7 cellular contexts compared by ENCODE assay signal in the genomic region with DNA sequence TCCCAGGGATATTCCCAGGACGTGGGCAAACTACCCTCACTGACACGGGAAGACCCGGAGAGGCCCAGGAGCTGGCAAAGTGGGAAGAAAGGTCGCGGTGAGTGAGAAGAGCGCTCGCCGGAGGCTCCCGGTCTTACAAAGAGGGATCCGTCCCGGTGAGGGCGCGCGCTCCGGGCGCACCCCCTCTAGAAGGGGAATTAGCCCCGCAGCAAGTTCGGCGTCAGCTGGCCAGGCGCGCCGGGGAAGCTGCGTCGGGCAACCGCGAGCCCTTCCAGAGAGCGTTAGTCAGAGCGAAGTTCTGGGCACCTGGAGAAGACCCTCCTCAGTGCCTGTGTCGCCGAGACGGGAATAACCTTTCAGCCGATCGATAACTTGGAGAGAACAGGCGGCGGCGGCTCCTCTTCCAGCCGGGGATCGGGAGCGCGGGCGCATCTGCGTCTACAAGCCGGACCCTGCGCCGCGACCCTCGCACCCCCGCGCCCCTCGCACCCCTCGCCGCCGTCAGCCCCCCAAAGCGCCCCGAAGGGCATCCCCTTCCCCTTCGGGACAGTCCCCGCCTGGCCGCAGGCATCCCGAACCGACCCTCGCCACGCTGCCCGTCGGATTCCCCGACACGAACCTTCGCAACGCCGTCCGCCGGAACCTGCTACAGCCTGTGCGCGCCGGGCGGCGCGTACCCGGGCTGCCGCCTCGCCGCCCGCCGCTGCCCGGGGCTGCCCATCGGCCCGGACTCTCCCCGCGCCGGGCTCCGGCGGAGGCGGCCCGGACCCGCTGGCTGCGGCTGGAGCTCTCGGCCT. TPM values are rescaled to one million over a fixed set of nuclear protein-coding genes. Genes with fewer than 3 reads are reported as not detected.
A peak's percentile ranks its signal among the peaks of the same experiment; 100 is the strongest.
DNase-seq lines count a peak whose midpoint lies in the region; ATAC-seq and TF ChIP-seq lines count a peak whose summit lies in the region.

No MANE protein-coding gene starts in this region.

- H3K27ac Mint-ChIP-seq in activated T-cell treated with anti-CD3 and anti-CD28 coated beads, Interleukin-2, amount 50 U/mL, for 72 hours, result peak overlapping the region; percentile 93
- H3K27ac Mint-ChIP-seq in osteocyte (ENCODE audit: unreplicated experiment), result peak overlapping the region; percentile 90

- TF ChIP-seq CTCF in osteocyte (IDR thresholded peaks at IDR 0.05), result no peak

- H3K27me3 ChIP-seq in MG63, result no peaks in the 10 kb centered on the region

- DNase-seq in H4 (ENCODE audit: low spot score) (peak; percentile 12), MG63 (peak; percentile 50), glomerular visceral epithelial cell (ENCODE audit: extremely low spot score) (peak; percentile 37), osteocyte (ENCODE audit: extremely low spot score, unreplicated experiment) (no peak), occipital lobe (lab: John Stamatoyannopoulos, UW) (no peak)
- peak; percentile 10 to 35 for DNase-seq in activated T-cell treated with anti-CD3 and anti-CD28 coated beads, Interleukin-2, amount 50 U/mL, for 72 hours

- peaks cover 32% of the 10 kb centered on the region for H3K4me1 Mint-ChIP-seq in activated T-cell treated with anti-CD3 and anti-CD28 coated beads, Interleukin-2, amount 50 U/mL, for 72 hours (ENCODE audit: low read depth)
- H3K4me1 Mint-ChIP-seq in osteocyte (ENCODE audit: unreplicated experiment), result peaks cover 35% of the 10 kb centered on the region

- H3K36me3 ChIP-seq in MG63, result peaks cover 4% of the 10 kb centered on the region

- no peaks in the 10 kb centered on the region for H3K9me3 Mint-ChIP-seq in activated T-cell treated with anti-CD3 and anti-CD28 coated beads, Interleukin-2, amount 50 U/mL, for 72 hours
- H3K9me3 Mint-ChIP-seq in osteocyte (ENCODE audit: unreplicated experiment), result no peaks in the 10 kb centered on the region

- no peaks in the 10 kb centered on the region for H3K9me3 ChIP-seq in MG63

- H3K4me3 ChIP-seq in MG63, result peak overlapping the region; percentile 78

- peaks cover 27% of the 10 kb centered on the region for H3K27me3 Mint-ChIP-seq in activated T-cell treated with anti-CD3 and anti-CD28 coated beads, Interleukin-2, amount 50 U/mL, for 72 hours (ENCODE audit: low read depth)
- no peaks in the 10 kb centered on the region for H3K27me3 Mint-ChIP-seq in osteocyte (ENCODE audit: unreplicated experiment)

- peak overlapping the region; percentile 90 to 98 for H3K4me3 Mint-ChIP-seq in activated T-cell treated with anti-CD3 and anti-CD28 coated beads, Interleukin-2, amount 50 U/mL, for 72 hours
- peak overlapping the region; percentile 92 for H3K4me3 Mint-ChIP-seq in osteocyte (ENCODE audit: unreplicated experiment)

- ATAC-seq in GM18499 (IDR thresholded peaks at IDR 0.05; ENCODE audit: insufficient read depth, unreplicated experiment), result peak; percentile 12
- ATAC-seq in activated T-cell treated with anti-CD3 and anti-CD28 coated beads, Interleukin-2, amount 50 U/mL, for 72 hours (replicated peaks in 1 of 2), result peak; percentile 60 to 62

- peaks cover 0 to 3% of the 10 kb centered on the region in 2 donors for H3K36me3 Mint-ChIP-seq in activated T-cell treated with anti-CD3 and anti-CD28 coated beads, Interleukin-2, amount 50 U/mL, for 72 hours (ENCODE audit: insufficient read depth in 2 of 2)
- no peaks in the 10 kb centered on the region for H3K36me3 Mint-ChIP-seq in osteocyte (ENCODE audit: unreplicated experiment)

RNA-seq across cellular contexts. Expression of gene SIPA1L2, which starts 0.5 kb away (rescaled TPM):
- 7.5 and 10.6 TPM in 2 replicates for total RNA-seq in H4 (2014; rRNA removed; shearing (Covaris generic))
- 11.4 and 16.8 TPM in 2 replicates for total RNA-seq in MG63 (2014; rRNA removed; shearing (Covaris generic); ENCODE audit: low replicate concordance)
- total RNA-seq in activated T-cell treated with anti-CD3 and anti-CD28 coated beads, Interleukin-2, amount 50 U/mL, for 72 hours, result 1 to 10 TPM; 3.3 to 5.9 TPM
- 12.3 and 14.5 TPM in 2 replicates for total RNA-seq in osteocyte
- total RNA-seq in occipital lobe, result 36.7 TPM

Comparison
In these comparisons a context has a peak if more than half of its experiments do, and no peak if none do; other contexts are left out.
1. DNase-seq: peak in H4 (single experiment), MG63 (single experiment), activated T-cell treated with anti-CD3 and anti-CD28 coated beads, Interleukin-2, amount 50 U/mL, for 72 hours (2 of 2) and glomerular visceral epithelial cell (single experiment); none in osteocyte (single experiment) and occipital lobe (single experiment).